10 cellular contexts compared by ENCODE assay signal in the genomic region with DNA sequence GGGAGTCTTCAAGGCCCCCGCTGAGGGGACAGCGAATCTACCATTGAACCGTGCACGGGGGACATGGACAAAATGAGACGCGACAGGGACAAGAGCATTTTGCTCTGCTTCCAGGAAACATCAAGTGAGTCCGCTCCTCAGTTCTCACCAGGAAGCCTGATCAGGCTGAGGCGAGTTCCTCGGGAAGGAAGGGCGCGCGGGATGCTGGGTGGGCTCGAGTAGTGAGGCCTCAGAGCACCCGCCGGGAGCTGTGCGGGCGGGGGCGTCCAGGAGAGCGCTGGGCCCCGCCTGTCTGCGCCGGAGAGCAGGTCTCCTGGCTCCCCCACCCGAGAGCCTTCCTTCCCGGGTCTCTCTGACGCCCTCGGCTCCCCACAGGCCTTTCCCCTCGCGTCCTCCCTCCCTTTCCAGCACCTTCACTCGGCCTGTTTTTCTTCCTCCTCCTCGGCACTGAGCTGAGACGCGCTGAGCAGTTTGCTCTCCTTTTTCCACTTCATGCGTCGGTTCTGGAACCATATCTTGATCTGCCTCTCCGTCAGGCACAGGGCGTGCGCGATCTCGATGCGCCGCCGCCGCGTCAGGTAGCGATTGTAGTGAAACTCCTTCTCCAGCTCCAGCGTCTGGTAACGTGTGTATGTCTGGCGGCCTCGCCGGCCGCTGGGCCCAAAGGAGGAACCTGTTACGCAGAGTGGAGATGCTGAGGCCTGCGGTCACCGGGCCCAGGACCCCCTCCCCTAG. TPM values are rescaled to one million over a fixed set of nuclear protein-coding genes. Genes with fewer than 3 reads are reported as not detected.
A peak's percentile ranks its signal among the peaks of the same experiment; 100 is the strongest.
DNase-seq lines count a peak whose midpoint lies in the region; ATAC-seq and TF ChIP-seq lines count a peak whose summit lies in the region.
"Had no signal": no experiment of that assay in that cellular context is flagged by ENCODE, and none has a peak within 500 bp of the region (broad histone marks: within the 10 kb centered on the region; RNA-seq: fewer than 3 reads in every experiment).

No MANE protein-coding gene starts in this region.

- no TSS peak for BruUV-seq in Panc1 (replicated peaks; lab: Mats Ljungman, UMichigan)

- peaks cover 41% of the 10 kb centered on the region for H3K4me1 ChIP-seq in CD8-positive, alpha-beta memory T cell (ENCODE audit: insufficient read depth, low read length)
- H3K4me1 ChIP-seq in Panc1 (ENCODE audit: control insufficient read depth, insufficient read depth, low read length) (peaks cover 62% of the 10 kb centered on the region), prostate gland (replicated peaks) (no peaks in the 10 kb centered on the region)

- H3K9me3 ChIP-seq in CD8-positive, alpha-beta memory T cell (ENCODE audit: low read length): no peaks in the 10 kb centered on the region
- H3K9me3 ChIP-seq in Panc1 (ENCODE audit: control insufficient read depth, insufficient read depth, low read depth, low read length) (no peaks in the 10 kb centered on the region), prostate gland (no peaks in the 10 kb centered on the region)

- H3K36me3 ChIP-seq in CD8-positive, alpha-beta memory T cell (ENCODE audit: insufficient read depth, low read length): no peaks in the 10 kb centered on the region
- no peaks in the 10 kb centered on the region; the same call in 1 of the 2 replicates for H3K36me3 ChIP-seq in Panc1 (ENCODE audit: control insufficient read depth, insufficient read depth, low read length)
- H3K36me3 ChIP-seq in prostate gland: no peaks in the 10 kb centered on the region

- POLR2A ChIA-PET in CD8-positive, alpha-beta memory T cell (lab: Charles Lee): interaction anchor here (0.7 kb wide), 2 partner anchors 18 to 570 kb away, joined by 4 to 8 read pairs; no protein-coding TSS in a partner anchor
- POLR2A ChIA-PET in Panc1 (lab: Charles Lee): interaction anchor here (0.8 kb wide), 2 partner anchors 8 to 18 kb away, joined by 10 to 13 read pairs; a partner anchor contains a TSS

- no peaks in the 10 kb centered on the region for H3K9me3 Mint-ChIP-seq in CD8-positive, alpha-beta memory T cell
- no peaks in the 10 kb centered on the region for H3K9me3 Mint-ChIP-seq in central memory CD8-positive, alpha-beta T cell
- H3K9me3 Mint-ChIP-seq in nephron progenitor cell: no peaks in the 10 kb centered on the region

- ATAC-seq in Panc1: peak; percentile 2
- ATAC-seq in central memory CD8-positive, alpha-beta T cell (replicated peaks; ENCODE audit: extremely low read depth, poor library complexity, severe bottlenecking): no peak
- ATAC-seq in GM21529 (IDR thresholded peaks at IDR 0.05; ENCODE audit: unreplicated experiment): no peak

- 49% methylated on average over 54 of the region's 54 CpGs for WGBS in prostate gland

- DNase-seq in CD8-positive, alpha-beta memory T cell: no peak
- DNase-seq in Panc1 (ENCODE audit: low read depth, low spot score): no peak
- no peak for DNase-seq in central memory CD8-positive, alpha-beta T cell (ENCODE audit: low spot score in 2 of 2)
- peak; percentile 57 for DNase-seq in nephron progenitor cell
- no peak for DNase-seq in SHP77 (lab: John Stamatoyannopoulos, UW)
- no peak for DNase-seq in effector CD8-positive, alpha-beta T cell (lab: John Stamatoyannopoulos, UW)
- DNase-seq in prostate gland (ENCODE audit: low spot score): no peak
- DNase-seq: cortex of kidney had no signal

- no peak for TF ChIP-seq CTCF in Panc1 (IDR thresholded peaks at IDR 0.05)
- TF ChIP-seq CTCF in nephron progenitor cell (IDR thresholded peaks at IDR 0.05): no peak
- TF ChIP-seq CTCF in prostate gland (IDR thresholded peaks at IDR 0.05): no peak

- peak overlapping the region in 3 of 8 donors; percentile 15 to 47 (median 25) for H3K27ac Mint-ChIP-seq in CD8-positive, alpha-beta memory T cell
- H3K27ac Mint-ChIP-seq in central memory CD8-positive, alpha-beta T cell (ENCODE audit: low read depth): peak overlapping the region; percentile 6
- peak overlapping the region; percentile 100 for H3K27ac Mint-ChIP-seq in nephron progenitor cell

- TF ChIP-seq POLR2A in prostate gland (IDR thresholded peaks at IDR 0.05): no peak

- CTCF ChIA-PET in CD8-positive, alpha-beta memory T cell (lab: Charles Lee): interaction anchor here (1.4 to 3.9 kb wide), 4 partner anchors 17 to 103 kb away, joined by 4 to 18 read pairs (median 4); no protein-coding TSS in a partner anchor
- CTCF ChIA-PET in Panc1 (lab: Charles Lee): no interaction called here

- peaks cover 74% of the 10 kb centered on the region for H3K27me3 ChIP-seq in CD8-positive, alpha-beta memory T cell (ENCODE audit: insufficient read depth, low read length, poor library complexity, severe bottlenecking)
- no peaks in the 10 kb centered on the region for H3K27me3 ChIP-seq in Panc1 (ENCODE audit: control insufficient read depth, insufficient read depth, low read length)
- peaks cover 42% of the 10 kb centered on the region for H3K27me3 ChIP-seq in prostate gland (replicated peaks; ENCODE audit: insufficient read depth)

- H3K4me3 Mint-ChIP-seq in CD8-positive, alpha-beta memory T cell: peak overlapping the region; percentile 56 to 89 (median 83)
- peak overlapping the region; percentile 82 for H3K4me3 Mint-ChIP-seq in central memory CD8-positive, alpha-beta T cell
- peak overlapping the region; percentile 99 for H3K4me3 Mint-ChIP-seq in nephron progenitor cell

- peaks cover 45 to 49% (median 48%) of the 10 kb centered on the region in 3 donors for H3K4me1 Mint-ChIP-seq in CD8-positive, alpha-beta memory T cell
- peaks cover 47% of the 10 kb centered on the region for H3K4me1 Mint-ChIP-seq in central memory CD8-positive, alpha-beta T cell
- peaks cover 53% of the 10 kb centered on the region for H3K4me1 Mint-ChIP-seq in nephron progenitor cell

- peaks cover 74 to 93% of the 10 kb centered on the region in 2 donors for H3K27me3 Mint-ChIP-seq in CD8-positive, alpha-beta memory T cell
- peaks cover 100% of the 10 kb centered on the region for H3K27me3 Mint-ChIP-seq in central memory CD8-positive, alpha-beta T cell
- H3K27me3 Mint-ChIP-seq in nephron progenitor cell (ENCODE audit: low read depth, poor library complexity): peaks cover 20% of the 10 kb centered on the region

- H3K36me3 Mint-ChIP-seq in CD8-positive, alpha-beta memory T cell: no peaks in the 10 kb centered on the region
- peaks cover 19% of the 10 kb centered on the region for H3K36me3 Mint-ChIP-seq in central memory CD8-positive, alpha-beta T cell (ENCODE audit: insufficient read depth)
- peaks cover 99% of the 10 kb centered on the region for H3K36me3 Mint-ChIP-seq in nephron progenitor cell (ENCODE audit: low read depth)

- H3K27ac ChIP-seq in CD8-positive, alpha-beta memory T cell (ENCODE audit: low read depth, low read length): no peak overlapping the region
- H3K27ac ChIP-seq in Panc1 (ENCODE audit: low read length) (peak overlapping the region; percentile 99), prostate gland (no peak overlapping the region)

- H3K4me3 ChIP-seq in CD8-positive, alpha-beta memory T cell (ENCODE audit: low read length): no peak overlapping the region
- H3K4me3 ChIP-seq in Panc1 (ENCODE audit: low read depth in 2 of 2, low read length in 2 of 2) (peak overlapping the region; percentile 70 to 99), prostate gland (no peak overlapping the region)

- in situ Hi-C loops in Panc1 (cut with HindIII; ENCODE audit: low pct_unique_long_range_greater_than_20kb, low sequenced_read_pairs): no loop called here

- intact Hi-C loops in Panc1 (cut with micrococcal nuclease; ENCODE audit: unreplicated experiment) (no loop called here), prostate gland (cut with DNase I) (no loop called here)

RNA-seq across cellular contexts. Expression of a gene that starts 2.6 kb away (rescaled TPM):
- total RNA-seq in CD8-positive, alpha-beta memory T cell: not detected
- not detected for polyA plus RNA-seq in CD8-positive, alpha-beta memory T cell
- total RNA-seq in Panc1 (2021; ENCODE audit: unreplicated experiment): 67.2 TPM
- 64.4 TPM for polyA plus RNA-seq in Panc1 (2012; ENCODE audit: insufficient read length)
- total RNA-seq in prostate gland: 1 to 10 TPM in 1 of 2 donors, under 1 TPM in 1; 0.36 to 1.1 TPM
- total RNA-seq: lung microvascular endothelial cell had no signal

RNA-seq across cellular contexts. Expression of a gene that starts 6.1 kb away (rescaled TPM):
- 1 to 10 TPM; 3.0 to 3.5 TPM for total RNA-seq in CD8-positive, alpha-beta memory T cell
- 0.10 TPM for polyA plus RNA-seq in CD8-positive, alpha-beta memory T cell
- total RNA-seq in Panc1 (2021; ENCODE audit: unreplicated experiment) (127 TPM), prostate gland (10 to 100 TPM in 1 of 2 donors, 1 to 10 TPM in 1; 7.8 to 11.4 TPM)
- 113 TPM for polyA plus RNA-seq in Panc1 (2012; ENCODE audit: insufficient read length)

RNA-seq across cellular contexts. Expression of a gene that starts 8.6 kb away (rescaled TPM):
- total RNA-seq in CD8-positive, alpha-beta memory T cell: under 1 TPM; 0.22 to 0.37 TPM
- polyA plus RNA-seq in CD8-positive, alpha-beta memory T cell: not detected
- total RNA-seq in Panc1 (2021; ENCODE audit: unreplicated experiment): 196 TPM
- polyA plus RNA-seq in Panc1 (2012; ENCODE audit: insufficient read length): 167 TPM
- total RNA-seq in prostate gland: under 1 TPM; 0.27 to 0.40 TPM

RNA-seq across cellular contexts. Expression of a gene that starts 14.7 kb away (rescaled TPM):
- total RNA-seq in CD8-positive, alpha-beta memory T cell: under 1 TPM; 0.89 to 0.96 TPM
- polyA plus RNA-seq in CD8-positive, alpha-beta memory T cell: 0.87 TPM
- total RNA-seq in Panc1 (2021; ENCODE audit: unreplicated experiment) (44.0 TPM), prostate gland (1 to 10 TPM in 1 of 2 donors, under 1 TPM in 1; 0.73 to 3.4 TPM)
- 36.5 TPM for polyA plus RNA-seq in Panc1 (2012; ENCODE audit: insufficient read length)

RNA-seq across cellular contexts. Expression of a gene that starts 18.0 kb away (rescaled TPM):
- total RNA-seq in CD8-positive, alpha-beta memory T cell: 1 to 10 TPM; 3.4 to 3.7 TPM
- 0.33 TPM for polyA plus RNA-seq in CD8-positive, alpha-beta memory T cell
- total RNA-seq in Panc1 (2021; ENCODE audit: unreplicated experiment) (27.9 TPM), prostate gland (1 to 10 TPM in 1 of 2 donors, under 1 TPM in 1; 0.41 to 1.1 TPM)
- 19.4 TPM for polyA plus RNA-seq in Panc1 (2012; ENCODE audit: insufficient read length)

Comparison
In these comparisons a context has a peak if more than half of its experiments do, and no peak if none do; other contexts are left out.
1. H3K4me3 ChIP-seq: peak in Panc1 (2 of 2); none in CD8-positive, alpha-beta memory T cell (single experiment) and prostate gland (0 of 2).
2. RNA of a gene that starts 2.6 kb away (total RNA-seq): 67.2 TPM in Panc1 (single experiment); 0.36 to 1.1 TPM in prostate gland and not detected in CD8-positive, alpha-beta memory T cell; every median in the first group is over 10 times any median in the second.
3. RNA of a gene that starts 6.1 kb away (total RNA-seq): 127 TPM in Panc1 (single experiment); 7.8 to 11.4 TPM in prostate gland and 3.0 to 3.5 TPM in CD8-positive, alpha-beta memory T cell; every median in the first group is over 10 times any median in the second.
4. RNA of a gene that starts 8.6 kb away (total RNA-seq): 196 TPM in Panc1 (single experiment); 0.27 to 0.40 TPM in prostate gland and 0.22 to 0.37 TPM in CD8-positive, alpha-beta memory T cell; every median in the first group is over 100 times any median in the second.
5. Peak in every context shown above with its lines, with median percentiles within 50 percentile points of each other: H3K4me3 Mint-ChIP-seq.